1 cellular context compared by ENCODE assay signal in genomic region chr3:32780735-32781210, GRCh38.
TF ChIP-seq lines count a peak whose summit lies in the region.

No MANE protein-coding gene starts in this region.

TF ChIP-seq in GM23338, 12 proteins besides CTCF, POLR2A, EP300 and RAD21 (continued from another document):
- TF ChIP-seq REST (IDR thresholded peaks at IDR 0.05; ENCODE audit: unreplicated experiment) (no peak), ETS1 (IDR thresholded peaks at IDR 0.05) (peak; percentile 61; the same call in 1 of the 2 replicates), POLR2AphosphoS5 (IDR thresholded peaks at IDR 0.05; ENCODE audit: low read depth) (no peak), NANOG (IDR thresholded peaks at IDR 0.05; ENCODE audit: borderline replicate concordance) (peak; percentile 99), ZNF114 (CRISPR knock-in tag; IDR thresholded peaks at IDR 0.05) (no peak)
